1 cellular context compared by ENCODE assay signal in genomic region chr10:97140284-97140846, GRCh38.
TF ChIP-seq lines count a peak whose summit lies in the region.

No MANE protein-coding gene starts in this region.

TF ChIP-seq in HepG2, 621 proteins besides CTCF, POLR2A, EP300 and RAD21 (continued from another document and continues in another):
- TF ChIP-seq, protein P1, sequence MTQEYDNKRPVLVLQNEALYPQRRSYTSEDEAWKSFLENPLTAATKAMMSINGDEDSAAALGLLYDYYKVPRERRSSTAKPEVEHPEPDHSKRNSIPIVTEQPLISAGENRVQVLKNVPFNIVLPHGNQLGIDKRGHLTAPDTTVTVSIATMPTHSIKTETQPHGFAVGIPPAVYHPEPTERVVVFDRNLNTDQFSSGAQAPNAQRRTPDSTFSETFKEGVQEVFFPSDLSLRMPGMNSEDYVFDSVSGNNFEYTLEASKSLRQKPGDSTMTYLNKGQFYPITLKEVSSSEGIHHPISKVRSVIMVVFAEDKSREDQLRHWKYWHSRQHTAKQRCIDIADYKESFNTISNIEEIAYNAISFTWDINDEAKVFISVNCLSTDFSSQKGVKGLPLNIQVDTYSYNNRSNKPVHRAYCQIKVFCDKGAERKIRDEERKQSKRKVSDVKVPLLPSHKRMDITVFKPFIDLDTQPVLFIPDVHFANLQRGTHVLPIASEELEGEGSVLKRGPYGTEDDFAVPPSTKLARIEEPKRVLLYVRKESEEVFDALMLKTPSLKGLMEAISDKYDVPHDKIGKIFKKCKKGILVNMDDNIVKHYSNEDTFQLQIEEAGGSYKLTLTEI (CRISPR knock-in tag; conservative IDR thresholded peaks at IDR 0.05), result no peak
- TF ChIP-seq HNF4G (IDR thresholded peaks at IDR 0.05; ENCODE audit: borderline replicate concordance, low read depth, low read length), result no peak
- TF ChIP-seq HNF4G (CRISPR knock-in tag; IDR thresholded peaks at IDR 0.05; ENCODE audit: borderline replicate concordance, low read depth), result no peak
- TF ChIP-seq RBM22 (optimal IDR thresholded peaks at IDR 0.05; ENCODE audit: low read length), result no peak
- TF ChIP-seq KMT2A (CRISPR knock-in tag; IDR thresholded peaks at IDR 0.05), result no peak
- TF ChIP-seq CHCHD3 (CRISPR knock-in tag; IDR thresholded peaks at IDR 0.05), result no peak
- TF ChIP-seq, protein P2, sequence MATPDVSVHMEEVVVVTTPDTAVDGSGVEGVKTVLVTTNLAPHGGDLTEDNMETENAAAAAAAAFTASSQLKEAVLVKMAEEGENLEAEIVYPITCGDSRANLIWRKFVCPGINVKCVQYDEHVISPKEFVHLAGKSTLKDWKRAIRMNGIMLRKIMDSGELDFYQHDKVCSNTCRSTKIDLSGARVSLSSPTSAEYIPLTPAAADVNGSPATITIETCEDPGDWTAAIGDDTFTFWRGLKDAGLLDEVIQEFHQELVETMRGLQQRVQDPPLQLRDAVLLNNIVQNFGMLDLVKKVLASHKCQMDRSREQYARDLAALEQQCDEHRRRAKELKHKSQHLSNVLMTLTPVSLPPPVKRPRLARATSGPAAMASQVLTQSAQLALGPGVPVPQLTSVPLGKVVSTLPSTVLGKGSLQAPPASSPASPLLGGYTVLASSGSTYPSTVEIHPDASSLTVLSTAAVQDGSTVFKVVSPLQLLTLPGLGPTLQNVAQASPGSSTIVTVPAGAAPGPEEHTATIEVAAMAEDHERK (CRISPR knock-in tag; IDR thresholded peaks at IDR 0.05; ENCODE audit: low read depth), result no peak
- TF ChIP-seq ZNF512B (CRISPR knock-in tag; IDR thresholded peaks at IDR 0.05; ENCODE audit: borderline replicate concordance), result peak; percentile 83; the same call in 1 of the 2 replicates
- peak; percentile 26; the same call in 1 of the 2 replicates for TF ChIP-seq HOMEZ (CRISPR knock-in tag; IDR thresholded peaks at IDR 0.05; ENCODE audit: low read depth)
- no peak for TF ChIP-seq IKZF4 (CRISPR knock-in tag; IDR thresholded peaks at IDR 0.05; ENCODE audit: borderline replicate concordance, low read depth, not compliant biosample characterization)
- no peak for TF ChIP-seq ZNF318 (CRISPR knock-in tag; IDR thresholded peaks at IDR 0.05)
- TF ChIP-seq, protein P3, sequence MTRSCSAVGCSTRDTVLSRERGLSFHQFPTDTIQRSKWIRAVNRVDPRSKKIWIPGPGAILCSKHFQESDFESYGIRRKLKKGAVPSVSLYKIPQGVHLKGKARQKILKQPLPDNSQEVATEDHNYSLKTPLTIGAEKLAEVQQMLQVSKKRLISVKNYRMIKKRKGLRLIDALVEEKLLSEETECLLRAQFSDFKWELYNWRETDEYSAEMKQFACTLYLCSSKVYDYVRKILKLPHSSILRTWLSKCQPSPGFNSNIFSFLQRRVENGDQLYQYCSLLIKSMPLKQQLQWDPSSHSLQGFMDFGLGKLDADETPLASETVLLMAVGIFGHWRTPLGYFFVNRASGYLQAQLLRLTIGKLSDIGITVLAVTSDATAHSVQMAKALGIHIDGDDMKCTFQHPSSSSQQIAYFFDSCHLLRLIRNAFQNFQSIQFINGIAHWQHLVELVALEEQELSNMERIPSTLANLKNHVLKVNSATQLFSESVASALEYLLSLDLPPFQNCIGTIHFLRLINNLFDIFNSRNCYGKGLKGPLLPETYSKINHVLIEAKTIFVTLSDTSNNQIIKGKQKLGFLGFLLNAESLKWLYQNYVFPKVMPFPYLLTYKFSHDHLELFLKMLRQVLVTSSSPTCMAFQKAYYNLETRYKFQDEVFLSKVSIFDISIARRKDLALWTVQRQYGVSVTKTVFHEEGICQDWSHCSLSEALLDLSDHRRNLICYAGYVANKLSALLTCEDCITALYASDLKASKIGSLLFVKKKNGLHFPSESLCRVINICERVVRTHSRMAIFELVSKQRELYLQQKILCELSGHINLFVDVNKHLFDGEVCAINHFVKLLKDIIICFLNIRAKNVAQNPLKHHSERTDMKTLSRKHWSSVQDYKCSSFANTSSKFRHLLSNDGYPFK (CRISPR knock-in tag; IDR thresholded peaks at IDR 0.05; ENCODE audit: borderline replicate concordance), result peak; percentile 37; the same call in 1 of the 2 replicates
- TF ChIP-seq GPN1 (CRISPR knock-in tag; IDR thresholded peaks at IDR 0.05; ENCODE audit: borderline replicate concordance), result no peak
- no peak for TF ChIP-seq ZZZ3 (CRISPR knock-in tag; IDR thresholded peaks at IDR 0.05; ENCODE audit: borderline replicate concordance)
- TF ChIP-seq TP53 (CRISPR knock-in tag; conservative IDR thresholded peaks at IDR 0.05), result 0 out of 2 replicates have a peak, but pooled peaks have one; percentile 5
- 0 out of 2 replicates have a peak, but pooled peaks have one; percentile 35 for TF ChIP-seq ZNF232 (CRISPR knock-in tag; IDR thresholded peaks at IDR 0.05; ENCODE audit: borderline replicate concordance)
- TF ChIP-seq, protein P4, sequence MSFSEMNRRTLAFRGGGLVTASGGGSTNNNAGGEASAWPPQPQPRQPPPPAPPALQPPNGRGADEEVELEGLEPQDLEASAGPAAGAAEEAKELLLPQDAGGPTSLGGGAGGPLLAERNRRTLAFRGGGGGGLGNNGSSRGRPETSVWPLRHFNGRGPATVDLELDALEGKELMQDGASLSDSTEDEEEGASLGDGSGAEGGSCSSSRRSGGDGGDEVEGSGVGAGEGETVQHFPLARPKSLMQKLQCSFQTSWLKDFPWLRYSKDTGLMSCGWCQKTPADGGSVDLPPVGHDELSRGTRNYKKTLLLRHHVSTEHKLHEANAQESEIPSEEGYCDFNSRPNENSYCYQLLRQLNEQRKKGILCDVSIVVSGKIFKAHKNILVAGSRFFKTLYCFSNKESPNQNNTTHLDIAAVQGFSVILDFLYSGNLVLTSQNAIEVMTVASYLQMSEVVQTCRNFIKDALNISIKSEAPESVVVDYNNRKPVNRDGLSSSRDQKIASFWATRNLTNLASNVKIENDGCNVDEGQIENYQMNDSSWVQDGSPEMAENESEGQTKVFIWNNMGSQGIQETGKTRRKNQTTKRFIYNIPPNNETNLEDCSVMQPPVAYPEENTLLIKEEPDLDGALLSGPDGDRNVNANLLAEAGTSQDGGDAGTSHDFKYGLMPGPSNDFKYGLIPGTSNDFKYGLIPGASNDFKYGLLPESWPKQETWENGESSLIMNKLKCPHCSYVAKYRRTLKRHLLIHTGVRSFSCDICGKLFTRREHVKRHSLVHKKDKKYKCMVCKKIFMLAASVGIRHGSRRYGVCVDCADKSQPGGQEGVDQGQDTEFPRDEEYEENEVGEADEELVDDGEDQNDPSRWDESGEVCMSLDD (CRISPR knock-in tag; IDR thresholded peaks at IDR 0.05; ENCODE audit: borderline replicate concordance), result peak; percentile 99
- TF ChIP-seq FIP1L1 (IDR thresholded peaks at IDR 0.05; ENCODE audit: borderline replicate concordance, insufficient read depth, low read depth, low read length), result 0 out of 2 replicates have a peak, but pooled peaks have one; percentile 31
- TF ChIP-seq STAG1 (CRISPR knock-in tag; IDR thresholded peaks at IDR 0.05), result no peak
- no peak for TF ChIP-seq RAD51 (IDR thresholded peaks at IDR 0.05; ENCODE audit: borderline replicate concordance)
- no peak; the same call in 1 of the 2 replicates for TF ChIP-seq AHR (CRISPR knock-in tag; IDR thresholded peaks at IDR 0.05)
- peak; percentile 60; the same call in 1 of the 2 replicates for TF ChIP-seq MYPOP (CRISPR knock-in tag; IDR thresholded peaks at IDR 0.05)
- TF ChIP-seq CHD4 (IDR thresholded peaks at IDR 0.05; ENCODE audit: borderline replicate concordance, low read length), result peak; percentile 57; the same call in 1 of the 2 replicates
- TF ChIP-seq, protein P5, sequence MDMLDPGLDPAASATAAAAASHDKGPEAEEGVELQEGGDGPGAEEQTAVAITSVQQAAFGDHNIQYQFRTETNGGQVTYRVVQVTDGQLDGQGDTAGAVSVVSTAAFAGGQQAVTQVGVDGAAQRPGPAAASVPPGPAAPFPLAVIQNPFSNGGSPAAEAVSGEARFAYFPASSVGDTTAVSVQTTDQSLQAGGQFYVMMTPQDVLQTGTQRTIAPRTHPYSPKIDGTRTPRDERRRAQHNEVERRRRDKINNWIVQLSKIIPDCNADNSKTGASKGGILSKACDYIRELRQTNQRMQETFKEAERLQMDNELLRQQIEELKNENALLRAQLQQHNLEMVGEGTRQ (IDR thresholded peaks at IDR 0.05; ENCODE audit: low read depth, low read length), result no peak
- TF ChIP-seq, protein P5 (CRISPR knock-in tag; IDR thresholded peaks at IDR 0.05; ENCODE audit: borderline replicate concordance), result no peak
